Comparison of ENCODE assay signal across 10 cellular contexts in the genomic region with DNA sequence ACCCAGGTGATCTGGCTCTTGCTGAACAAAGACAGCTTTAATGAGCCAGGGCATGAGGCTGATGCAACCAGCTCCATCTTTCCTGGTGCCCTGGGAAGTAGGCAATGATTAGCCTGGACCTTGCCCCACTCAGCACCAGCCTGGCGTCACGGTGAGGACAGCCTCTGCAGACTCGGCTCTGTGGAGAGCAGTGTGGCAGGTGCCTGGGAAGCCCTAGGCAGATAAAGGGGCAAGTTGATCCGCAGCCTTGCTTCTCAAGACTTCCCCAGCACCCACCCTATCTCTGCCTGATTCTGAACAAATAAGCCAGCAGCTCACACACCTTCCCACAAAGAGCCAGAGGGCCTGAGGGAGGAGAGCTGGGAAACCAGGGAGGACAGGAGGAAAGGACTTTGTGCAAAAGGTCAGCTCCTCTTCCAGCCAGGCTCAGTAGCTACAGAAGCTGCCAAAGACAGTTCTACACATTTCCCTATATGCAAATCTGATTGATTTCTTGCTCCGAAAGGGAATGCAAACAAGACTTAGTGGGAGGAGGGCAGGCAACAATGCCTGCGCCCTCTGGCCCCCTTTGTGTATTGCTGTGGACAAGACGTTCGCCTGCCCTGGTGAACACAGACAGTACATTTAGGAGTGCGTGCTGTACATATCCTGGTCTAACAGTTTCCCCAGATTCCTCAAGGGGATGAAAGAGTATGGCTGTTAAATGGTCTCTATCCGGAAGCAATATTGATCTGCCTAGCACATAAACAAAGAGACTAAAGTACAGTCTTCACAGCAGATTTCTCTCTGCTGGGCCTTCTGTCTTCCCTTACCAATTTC.
DNase-seq lines count a peak whose midpoint lies in the region; ATAC-seq lines count a peak whose summit lies in the region.
"Had no signal": no experiment of that assay in that cellular context is flagged by ENCODE, and none has a peak within 500 bp of the region (broad histone marks: within the 10 kb centered on the region; RNA-seq: fewer than 3 reads in every experiment).

No MANE protein-coding gene starts in this region.

- no peaks in the 10 kb centered on the region for H3K9me3 Mint-ChIP-seq in activated naive CD8-positive, alpha-beta T cell treated with anti-CD3 and anti-CD28 coated beads for 36 hours
- H3K9me3 Mint-ChIP-seq: naive thymus-derived CD8-positive, alpha-beta T cell had no signal

- H3K27ac ChIP-seq in caudate nucleus (ENCODE audit: low read depth, low read length), result peak overlapping the region; percentile 9
- H3K27ac ChIP-seq in aorta (ENCODE audit: low read depth in 1 of 2, low read length in 2 of 2), result peak overlapping the region; percentile 5 to 81

- H3K27me3 Mint-ChIP-seq in activated naive CD8-positive, alpha-beta T cell treated with anti-CD3 and anti-CD28 coated beads for 36 hours, result peaks cover 3% of the 10 kb centered on the region
- H3K27me3 Mint-ChIP-seq: naive thymus-derived CD8-positive, alpha-beta T cell had no signal

- no peaks in the 10 kb centered on the region for H3K36me3 Mint-ChIP-seq in activated naive CD8-positive, alpha-beta T cell treated with anti-CD3 and anti-CD28 coated beads for 36 hours
- H3K36me3 Mint-ChIP-seq: naive thymus-derived CD8-positive, alpha-beta T cell had no signal

- H3K27ac Mint-ChIP-seq in activated naive CD8-positive, alpha-beta T cell treated with anti-CD3 and anti-CD28 coated beads for 36 hours, result no peak overlapping the region
- H3K27ac Mint-ChIP-seq: naive thymus-derived CD8-positive, alpha-beta T cell had no signal

- H3K4me3 ChIP-seq in aorta (ENCODE audit: low read length in 2 of 2), result no peak overlapping the region

- intact Hi-C loops in Right ventricle myocardium superior (cut with DNase I), result no loop called here
- intact Hi-C loops in left cardiac atrium (cut with DNase I), result loop anchor here in 1 of 2 donors (5.0 kb wide), 1 partner anchor 61 kb away; no protein-coding TSS in a partner anchor
- intact Hi-C loops in aorta (cut with DNase I), result loop anchor here in 1 of 2 donors (10.0 kb wide), 1 partner anchor 273 kb away; the partner anchor contains the start of gene DR1

- H3K27me3 ChIP-seq in aorta (ENCODE audit: control insufficient read depth in 1 of 2, insufficient read depth in 2 of 2, low read length in 1 of 2), result no peaks in the 10 kb centered on the region

- DNase-seq in Right ventricle myocardium superior (no peak), left cardiac atrium (no peak), caudate nucleus (lab: John Stamatoyannopoulos, UW) (no peak), mucosa of gallbladder (ENCODE audit: low spot score) (peak; percentile 86), aorta (peak in 1 of 2 donors; percentile 45), CD1c-positive myeloid dendritic cell (ENCODE audit: extremely low spot score) (no peak), SW 1271 (lab: John Stamatoyannopoulos, UW) (no peak)
- DNase-seq in activated naive CD8-positive, alpha-beta T cell treated with anti-CD3 and anti-CD28 coated beads for 36 hours, result no peak
- DNase-seq: activated CD8-positive, alpha-beta memory T cell treated with anti-CD3 and anti-CD28 coated beads for 24 hours had no signal

- H3K4me1 Mint-ChIP-seq in activated naive CD8-positive, alpha-beta T cell treated with anti-CD3 and anti-CD28 coated beads for 36 hours, result peaks cover 18% of the 10 kb centered on the region

- ATAC-seq in Right ventricle myocardium superior (ENCODE audit: poor library complexity), result peak; percentile 15
- no peak for ATAC-seq in left cardiac atrium
- ATAC-seq in aorta (ENCODE audit: low FRiP score), result no peak
- ATAC-seq: naive thymus-derived CD8-positive, alpha-beta T cell had no signal

- H3K9me3 ChIP-seq in aorta (ENCODE audit: control insufficient read depth, low read length), result no peaks in the 10 kb centered on the region

- H3K36me3 ChIP-seq in aorta (ENCODE audit: control insufficient read depth in 1 of 2, insufficient read depth in 2 of 2, low read length in 1 of 2), result no peaks in the 10 kb centered on the region

- WGBS in aorta, 2 donors, result 80 to 83% methylated on average over 10 of the region's 10 CpGs

- peaks cover 0 to 5% of the 10 kb centered on the region in 2 donors for H3K4me1 ChIP-seq in aorta (ENCODE audit: control insufficient read depth in 1 of 2, insufficient read depth in 2 of 2, low read length in 2 of 2)

- H3K4me3 Mint-ChIP-seq in activated naive CD8-positive, alpha-beta T cell treated with anti-CD3 and anti-CD28 coated beads for 36 hours, result no peak overlapping the region
- H3K4me3 Mint-ChIP-seq: naive thymus-derived CD8-positive, alpha-beta T cell had no signal
